Comparison of ENCODE assay signal across 2 cellular contexts in the genomic region with DNA sequence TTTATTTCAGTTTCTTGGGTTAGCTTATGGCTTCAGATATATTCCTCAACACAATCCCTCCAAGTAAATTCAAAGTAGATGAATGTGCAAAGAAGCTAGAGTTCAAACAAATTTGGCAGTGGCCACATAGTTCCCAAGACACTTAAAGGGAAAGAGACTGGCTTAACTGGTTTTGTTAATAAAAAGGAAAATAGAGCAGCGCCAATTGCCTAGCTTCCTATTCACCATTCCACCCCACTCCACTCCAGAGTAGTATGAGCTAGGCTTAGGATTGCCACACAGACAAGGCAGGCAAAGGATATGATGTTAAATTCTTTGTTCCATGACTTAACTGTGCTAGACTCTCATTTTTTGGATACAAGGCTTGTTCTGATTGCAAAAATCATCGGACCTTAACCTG.
TF ChIP-seq lines count a peak whose summit lies in the region.

No MANE protein-coding gene starts in this region.

TF ChIP-seq in SK-N-SH, 30 proteins besides CTCF, POLR2A, EP300 and RAD21:
- TF ChIP-seq, protein P1, sequence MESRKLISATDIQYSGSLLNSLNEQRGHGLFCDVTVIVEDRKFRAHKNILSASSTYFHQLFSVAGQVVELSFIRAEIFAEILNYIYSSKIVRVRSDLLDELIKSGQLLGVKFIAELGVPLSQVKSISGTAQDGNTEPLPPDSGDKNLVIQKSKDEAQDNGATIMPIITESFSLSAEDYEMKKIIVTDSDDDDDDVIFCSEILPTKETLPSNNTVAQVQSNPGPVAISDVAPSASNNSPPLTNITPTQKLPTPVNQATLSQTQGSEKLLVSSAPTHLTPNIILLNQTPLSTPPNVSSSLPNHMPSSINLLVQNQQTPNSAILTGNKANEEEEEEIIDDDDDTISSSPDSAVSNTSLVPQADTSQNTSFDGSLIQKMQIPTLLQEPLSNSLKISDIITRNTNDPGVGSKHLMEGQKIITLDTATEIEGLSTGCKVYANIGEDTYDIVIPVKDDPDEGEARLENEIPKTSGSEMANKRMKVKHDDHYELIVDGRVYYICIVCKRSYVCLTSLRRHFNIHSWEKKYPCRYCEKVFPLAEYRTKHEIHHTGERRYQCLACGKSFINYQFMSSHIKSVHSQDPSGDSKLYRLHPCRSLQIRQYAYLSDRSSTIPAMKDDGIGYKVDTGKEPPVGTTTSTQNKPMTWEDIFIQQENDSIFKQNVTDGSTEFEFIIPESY (IDR thresholded peaks at IDR 0.05; ENCODE audit: borderline replicate concordance, low read depth): no peak
- TF ChIP-seq FOXJ3 (CRISPR knock-in tag; IDR thresholded peaks at IDR 0.05) (no peak), FOSL2 (IDR thresholded peaks at IDR 0.05; ENCODE audit: borderline replicate concordance, low read depth) (no peak), MEF2A (IDR thresholded peaks at IDR 0.05; ENCODE audit: borderline replicate concordance, low read depth) (no peak), GABPA (IDR thresholded peaks at IDR 0.05; ENCODE audit: low read depth) (no peak), GATA2 (CRISPR knock-in tag; IDR thresholded peaks at IDR 0.05) (no peak), TAF1 (IDR thresholded peaks at IDR 0.05; ENCODE audit: borderline replicate concordance, low read depth, low read length) (no peak), ELF1 (IDR thresholded peaks at IDR 0.05) (no peak), RCOR1 (IDR thresholded peaks at IDR 0.05; ENCODE audit: low read length) (no peak), POLR2AphosphoS5 (IDR thresholded peaks at IDR 0.05; ENCODE audit: low read depth, low read length) (no peak), RFX5 (IDR thresholded peaks at IDR 0.05; ENCODE audit: low read length) (no peak), JUND (IDR thresholded peaks at IDR 0.05) (no peak), MXI1 (IDR thresholded peaks at IDR 0.05; ENCODE audit: low read depth, low read length) (no peak), TEAD4 (IDR thresholded peaks at IDR 0.05; ENCODE audit: borderline replicate concordance, insufficient read depth) (no peak), YY1 (IDR thresholded peaks at IDR 0.05; ENCODE audit: low read depth) (no peak)
- TF ChIP-seq, protein P2, sequence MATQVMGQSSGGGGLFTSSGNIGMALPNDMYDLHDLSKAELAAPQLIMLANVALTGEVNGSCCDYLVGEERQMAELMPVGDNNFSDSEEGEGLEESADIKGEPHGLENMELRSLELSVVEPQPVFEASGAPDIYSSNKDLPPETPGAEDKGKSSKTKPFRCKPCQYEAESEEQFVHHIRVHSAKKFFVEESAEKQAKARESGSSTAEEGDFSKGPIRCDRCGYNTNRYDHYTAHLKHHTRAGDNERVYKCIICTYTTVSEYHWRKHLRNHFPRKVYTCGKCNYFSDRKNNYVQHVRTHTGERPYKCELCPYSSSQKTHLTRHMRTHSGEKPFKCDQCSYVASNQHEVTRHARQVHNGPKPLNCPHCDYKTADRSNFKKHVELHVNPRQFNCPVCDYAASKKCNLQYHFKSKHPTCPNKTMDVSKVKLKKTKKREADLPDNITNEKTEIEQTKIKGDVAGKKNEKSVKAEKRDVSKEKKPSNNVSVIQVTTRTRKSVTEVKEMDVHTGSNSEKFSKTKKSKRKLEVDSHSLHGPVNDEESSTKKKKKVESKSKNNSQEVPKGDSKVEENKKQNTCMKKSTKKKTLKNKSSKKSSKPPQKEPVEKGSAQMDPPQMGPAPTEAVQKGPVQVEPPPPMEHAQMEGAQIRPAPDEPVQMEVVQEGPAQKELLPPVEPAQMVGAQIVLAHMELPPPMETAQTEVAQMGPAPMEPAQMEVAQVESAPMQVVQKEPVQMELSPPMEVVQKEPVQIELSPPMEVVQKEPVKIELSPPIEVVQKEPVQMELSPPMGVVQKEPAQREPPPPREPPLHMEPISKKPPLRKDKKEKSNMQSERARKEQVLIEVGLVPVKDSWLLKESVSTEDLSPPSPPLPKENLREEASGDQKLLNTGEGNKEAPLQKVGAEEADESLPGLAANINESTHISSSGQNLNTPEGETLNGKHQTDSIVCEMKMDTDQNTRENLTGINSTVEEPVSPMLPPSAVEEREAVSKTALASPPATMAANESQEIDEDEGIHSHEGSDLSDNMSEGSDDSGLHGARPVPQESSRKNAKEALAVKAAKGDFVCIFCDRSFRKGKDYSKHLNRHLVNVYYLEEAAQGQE (IDR thresholded peaks at IDR 0.05; ENCODE audit: low read depth, low read length): no peak
- TF ChIP-seq, protein P3, sequence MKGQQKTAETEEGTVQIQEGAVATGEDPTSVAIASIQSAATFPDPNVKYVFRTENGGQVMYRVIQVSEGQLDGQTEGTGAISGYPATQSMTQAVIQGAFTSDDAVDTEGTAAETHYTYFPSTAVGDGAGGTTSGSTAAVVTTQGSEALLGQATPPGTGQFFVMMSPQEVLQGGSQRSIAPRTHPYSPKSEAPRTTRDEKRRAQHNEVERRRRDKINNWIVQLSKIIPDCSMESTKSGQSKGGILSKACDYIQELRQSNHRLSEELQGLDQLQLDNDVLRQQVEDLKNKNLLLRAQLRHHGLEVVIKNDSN (IDR thresholded peaks at IDR 0.05; ENCODE audit: borderline replicate concordance, low read depth): no peak
- TF ChIP-seq, protein P4, sequence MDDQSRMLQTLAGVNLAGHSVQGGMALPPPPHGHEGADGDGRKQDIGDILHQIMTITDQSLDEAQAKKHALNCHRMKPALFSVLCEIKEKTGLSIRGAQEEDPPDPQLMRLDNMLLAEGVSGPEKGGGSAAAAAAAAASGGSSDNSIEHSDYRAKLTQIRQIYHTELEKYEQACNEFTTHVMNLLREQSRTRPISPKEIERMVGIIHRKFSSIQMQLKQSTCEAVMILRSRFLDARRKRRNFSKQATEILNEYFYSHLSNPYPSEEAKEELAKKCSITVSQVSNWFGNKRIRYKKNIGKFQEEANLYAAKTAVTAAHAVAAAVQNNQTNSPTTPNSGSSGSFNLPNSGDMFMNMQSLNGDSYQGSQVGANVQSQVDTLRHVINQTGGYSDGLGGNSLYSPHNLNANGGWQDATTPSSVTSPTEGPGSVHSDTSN (IDR thresholded peaks at IDR 0.05): no peak
TF ChIP-seq in SK-N-SH: peak in this region for 0.

TF ChIP-seq in SK-N-SH treated with all-trans-retinoic acid at 6 μM for 48 hours, 23 proteins besides CTCF, POLR2A, EP300 and RAD21:
- TF ChIP-seq ZNF70 (CRISPR knock-in tag; IDR thresholded peaks at IDR 0.05) (no peak), GLIS3 (CRISPR knock-in tag; IDR thresholded peaks at IDR 0.05) (no peak), TOX (CRISPR knock-in tag; IDR thresholded peaks at IDR 0.05; ENCODE audit: borderline replicate concordance) (no peak), BACH2 (CRISPR knock-in tag; IDR thresholded peaks at IDR 0.05; ENCODE audit: borderline replicate concordance) (no peak), ISL1 (CRISPR knock-in tag; IDR thresholded peaks at IDR 0.05) (no peak), ZNF565 (CRISPR knock-in tag; conservative IDR thresholded peaks at IDR 0.05; ENCODE audit: low read depth) (no peak), ZFP3 (CRISPR knock-in tag; IDR thresholded peaks at IDR 0.05) (no peak), ZFP30 (CRISPR knock-in tag; IDR thresholded peaks at IDR 0.05) (no peak), SNAI2 (CRISPR knock-in tag; IDR thresholded peaks at IDR 0.05) (no peak), RARB (CRISPR knock-in tag; IDR thresholded peaks at IDR 0.05) (no peak), ZNF8 (CRISPR knock-in tag; IDR thresholded peaks at IDR 0.05) (no peak), PPARA (CRISPR knock-in tag; IDR thresholded peaks at IDR 0.05; ENCODE audit: borderline replicate concordance) (no peak), OSR1 (CRISPR knock-in tag; IDR thresholded peaks at IDR 0.05) (no peak), ZC3H10 (CRISPR knock-in tag; IDR thresholded peaks at IDR 0.05) (no peak), ESRRG (CRISPR knock-in tag; IDR thresholded peaks at IDR 0.05) (no peak)
- TF ChIP-seq, protein P5, sequence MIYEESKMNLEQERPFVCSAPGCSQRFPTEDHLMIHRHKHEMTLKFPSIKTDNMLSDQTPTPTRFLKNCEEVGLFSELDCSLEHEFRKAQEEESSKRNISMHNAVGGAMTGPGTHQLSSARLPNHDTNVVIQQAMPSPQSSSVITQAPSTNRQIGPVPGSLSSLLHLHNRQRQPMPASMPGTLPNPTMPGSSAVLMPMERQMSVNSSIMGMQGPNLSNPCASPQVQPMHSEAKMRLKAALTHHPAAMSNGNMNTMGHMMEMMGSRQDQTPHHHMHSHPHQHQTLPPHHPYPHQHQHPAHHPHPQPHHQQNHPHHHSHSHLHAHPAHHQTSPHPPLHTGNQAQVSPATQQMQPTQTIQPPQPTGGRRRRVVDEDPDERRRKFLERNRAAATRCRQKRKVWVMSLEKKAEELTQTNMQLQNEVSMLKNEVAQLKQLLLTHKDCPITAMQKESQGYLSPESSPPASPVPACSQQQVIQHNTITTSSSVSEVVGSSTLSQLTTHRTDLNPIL (CRISPR knock-in tag; IDR thresholded peaks at IDR 0.05; ENCODE audit: low read depth): no peak
- TF ChIP-seq, protein P6, sequence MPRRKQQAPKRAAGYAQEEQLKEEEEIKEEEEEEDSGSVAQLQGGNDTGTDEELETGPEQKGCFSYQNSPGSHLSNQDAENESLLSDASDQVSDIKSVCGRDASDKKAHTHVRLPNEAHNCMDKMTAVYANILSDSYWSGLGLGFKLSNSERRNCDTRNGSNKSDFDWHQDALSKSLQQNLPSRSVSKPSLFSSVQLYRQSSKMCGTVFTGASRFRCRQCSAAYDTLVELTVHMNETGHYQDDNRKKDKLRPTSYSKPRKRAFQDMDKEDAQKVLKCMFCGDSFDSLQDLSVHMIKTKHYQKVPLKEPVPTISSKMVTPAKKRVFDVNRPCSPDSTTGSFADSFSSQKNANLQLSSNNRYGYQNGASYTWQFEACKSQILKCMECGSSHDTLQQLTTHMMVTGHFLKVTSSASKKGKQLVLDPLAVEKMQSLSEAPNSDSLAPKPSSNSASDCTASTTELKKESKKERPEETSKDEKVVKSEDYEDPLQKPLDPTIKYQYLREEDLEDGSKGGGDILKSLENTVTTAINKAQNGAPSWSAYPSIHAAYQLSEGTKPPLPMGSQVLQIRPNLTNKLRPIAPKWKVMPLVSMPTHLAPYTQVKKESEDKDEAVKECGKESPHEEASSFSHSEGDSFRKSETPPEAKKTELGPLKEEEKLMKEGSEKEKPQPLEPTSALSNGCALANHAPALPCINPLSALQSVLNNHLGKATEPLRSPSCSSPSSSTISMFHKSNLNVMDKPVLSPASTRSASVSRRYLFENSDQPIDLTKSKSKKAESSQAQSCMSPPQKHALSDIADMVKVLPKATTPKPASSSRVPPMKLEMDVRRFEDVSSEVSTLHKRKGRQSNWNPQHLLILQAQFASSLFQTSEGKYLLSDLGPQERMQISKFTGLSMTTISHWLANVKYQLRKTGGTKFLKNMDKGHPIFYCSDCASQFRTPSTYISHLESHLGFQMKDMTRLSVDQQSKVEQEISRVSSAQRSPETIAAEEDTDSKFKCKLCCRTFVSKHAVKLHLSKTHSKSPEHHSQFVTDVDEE (CRISPR knock-in tag; IDR thresholded peaks at IDR 0.05): no peak
- TF ChIP-seq, protein P7, sequence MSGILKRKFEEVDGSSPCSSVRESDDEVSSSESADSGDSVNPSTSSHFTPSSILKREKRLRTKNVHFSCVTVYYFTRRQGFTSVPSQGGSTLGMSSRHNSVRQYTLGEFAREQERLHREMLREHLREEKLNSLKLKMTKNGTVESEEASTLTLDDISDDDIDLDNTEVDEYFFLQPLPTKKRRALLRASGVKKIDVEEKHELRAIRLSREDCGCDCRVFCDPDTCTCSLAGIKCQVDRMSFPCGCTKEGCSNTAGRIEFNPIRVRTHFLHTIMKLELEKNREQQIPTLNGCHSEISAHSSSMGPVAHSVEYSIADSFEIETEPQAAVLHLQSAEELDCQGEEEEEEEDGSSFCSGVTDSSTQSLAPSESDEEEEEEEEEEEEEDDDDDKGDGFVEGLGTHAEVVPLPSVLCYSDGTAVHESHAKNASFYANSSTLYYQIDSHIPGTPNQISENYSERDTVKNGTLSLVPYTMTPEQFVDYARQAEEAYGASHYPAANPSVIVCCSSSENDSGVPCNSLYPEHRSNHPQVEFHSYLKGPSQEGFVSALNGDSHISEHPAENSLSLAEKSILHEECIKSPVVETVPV (CRISPR knock-in tag; IDR thresholded peaks at IDR 0.05): no peak
- TF ChIP-seq, protein P8, sequence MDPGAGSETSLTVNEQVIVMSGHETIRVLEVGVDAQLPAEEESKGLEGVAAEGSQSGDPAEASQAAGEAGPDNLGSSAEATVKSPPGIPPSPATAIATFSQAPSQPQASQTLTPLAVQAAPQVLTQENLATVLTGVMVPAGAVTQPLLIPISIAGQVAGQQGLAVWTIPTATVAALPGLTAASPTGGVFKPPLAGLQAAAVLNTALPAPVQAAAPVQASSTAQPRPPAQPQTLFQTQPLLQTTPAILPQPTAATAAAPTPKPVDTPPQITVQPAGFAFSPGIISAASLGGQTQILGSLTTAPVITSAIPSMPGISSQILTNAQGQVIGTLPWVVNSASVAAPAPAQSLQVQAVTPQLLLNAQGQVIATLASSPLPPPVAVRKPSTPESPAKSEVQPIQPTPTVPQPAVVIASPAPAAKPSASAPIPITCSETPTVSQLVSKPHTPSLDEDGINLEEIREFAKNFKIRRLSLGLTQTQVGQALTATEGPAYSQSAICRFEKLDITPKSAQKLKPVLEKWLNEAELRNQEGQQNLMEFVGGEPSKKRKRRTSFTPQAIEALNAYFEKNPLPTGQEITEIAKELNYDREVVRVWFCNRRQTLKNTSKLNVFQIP (CRISPR knock-in tag; IDR thresholded peaks at IDR 0.05; ENCODE audit: borderline replicate concordance, low read depth): no peak
